Comparison of ENCODE assay signal across 34 cellular contexts in genomic region chr1:111998332-111998731, GRCh38. TPM values are rescaled to one million over a fixed set of nuclear protein-coding genes. Genes with fewer than 3 reads are reported as not detected.
"Had no signal": no experiment of that assay in that cellular context is flagged by ENCODE, and none has a peak within 500 bp of the region (broad histone marks: within the 10 kb centered on the region; RNA-seq: fewer than 3 reads in every experiment).

No MANE protein-coding gene starts in this region.

- H3K4me1 ChIP-seq: adrenal gland, body of pancreas, heart left ventricle had no signal

- H3K4me3 Mint-ChIP-seq: activated B cell treated with CpG ODN at 0.5 μM for 24 hours; activated CD8-positive, alpha-beta T cell treated with anti-CD3 and anti-CD28 coated beads for 36 hours; activated naive CD4-positive, alpha-beta T cell treated with anti-CD3 and anti-CD28 coated beads for 36 hours; activated naive CD4-positive, alpha-beta T cell treated with anti-CD3 and anti-CD28 coated beads, Interleukin-2, amount 50 U/mL, for 24 hours; activated naive CD8-positive, alpha-beta T cell treated with anti-CD3 and anti-CD28 coated beads for 36 hours; activated naive CD8-positive, alpha-beta T cell treated with anti-CD3 and anti-CD28 coated beads, Interleukin-2, amount 50 U/mL, for 24 hours; activated T-helper 1 cell treated with anti-CD3 and anti-CD28 coated beads, Interleukin-12 subunit alpha, Interleukin-12 subunit beta, Interleukin-2, Interleukin-4 antibody, amounts not matched to agents 30 ng/mL and 10 ng/mL and 1 ng/mL, durations not matched to agents 14 hours and 24 hours and 36 hours; T-helper 2 cell treated with Interferon-gamma antibody and Interleukin-4, amounts not matched to agents 5 μg/mL and 100 μg/mL, for 36 hours had no signal

- H3K36me3 ChIP-seq: adrenal gland, heart left ventricle, WERI-Rb-1 had no signal

- H3K27ac ChIP-seq: adrenal gland, body of pancreas, epithelial cell of prostate, heart left ventricle, WERI-Rb-1 had no signal

- H3K9me3 Mint-ChIP-seq: activated B cell treated with CpG ODN at 0.5 μM for 24 hours; activated CD8-positive, alpha-beta T cell treated with anti-CD3 and anti-CD28 coated beads for 36 hours; activated naive CD4-positive, alpha-beta T cell treated with anti-CD3 and anti-CD28 coated beads for 36 hours; activated naive CD4-positive, alpha-beta T cell treated with anti-CD3 and anti-CD28 coated beads, Interleukin-2, amount 50 U/mL, for 24 hours; activated naive CD8-positive, alpha-beta T cell treated with anti-CD3 and anti-CD28 coated beads for 36 hours; activated naive CD8-positive, alpha-beta T cell treated with anti-CD3 and anti-CD28 coated beads, Interleukin-2, amount 50 U/mL, for 24 hours; activated T-helper 1 cell treated with anti-CD3 and anti-CD28 coated beads, Interleukin-12 subunit alpha, Interleukin-12 subunit beta, Interleukin-2, Interleukin-4 antibody, amounts not matched to agents 30 ng/mL and 10 ng/mL and 1 ng/mL, durations not matched to agents 14 hours and 24 hours and 36 hours; activated T-helper 2 cell treated with anti-CD3 and anti-CD28 coated beads, Interferon-gamma antibody, Interleukin-2, Interleukin-4, amounts not matched to agents 10 μg/mL and 5 μg/mL and 100 μg/mL, durations not matched to agents 14 hours and 24 hours and 36 hours; T-helper 2 cell treated with Interferon-gamma antibody and Interleukin-4, amounts not matched to agents 5 μg/mL and 100 μg/mL, for 36 hours had no signal

- H3K4me1 Mint-ChIP-seq: activated B cell treated with CpG ODN at 0.5 μM for 24 hours; activated naive CD4-positive, alpha-beta T cell treated with anti-CD3 and anti-CD28 coated beads, Interleukin-2, amount 50 U/mL, for 24 hours; activated naive CD8-positive, alpha-beta T cell treated with anti-CD3 and anti-CD28 coated beads for 36 hours; activated naive CD8-positive, alpha-beta T cell treated with anti-CD3 and anti-CD28 coated beads, Interleukin-2, amount 50 U/mL, for 24 hours had no signal

- H3K27me3 ChIP-seq: adrenal gland, body of pancreas had no signal

- H3K9me3 ChIP-seq: adrenal gland, body of pancreas, heart left ventricle had no signal

- FAIRE-seq: colon, endometrium, endothelial cell of umbilical vein, frontal cortex had no signal

- ATAC-seq: activated CD4-positive, CD25-positive, alpha-beta regulatory T cell treated with anti-CD3 and anti-CD28 coated beads, Interleukin-2, amount 50 U/mL, for 24 hours; activated CD8-positive, alpha-beta T cell treated with anti-CD3 and anti-CD28 coated beads for 36 hours; activated naive CD8-positive, alpha-beta T cell treated with anti-CD3 and anti-CD28 coated beads, Interleukin-2, amount 50 U/mL, for 24 hours; body of pancreas; heart left ventricle had no signal

- H3K36me3 Mint-ChIP-seq: activated naive CD4-positive, alpha-beta T cell treated with anti-CD3 and anti-CD28 coated beads, Interleukin-2, amount 50 U/mL, for 24 hours; activated naive CD8-positive, alpha-beta T cell treated with anti-CD3 and anti-CD28 coated beads for 36 hours had no signal

- H3K4me3 ChIP-seq: adrenal gland, body of pancreas, heart left ventricle had no signal

- H3K27ac Mint-ChIP-seq: activated B cell treated with CpG ODN at 0.5 μM for 24 hours; activated CD8-positive, alpha-beta T cell treated with anti-CD3 and anti-CD28 coated beads for 36 hours; activated naive CD4-positive, alpha-beta T cell treated with anti-CD3 and anti-CD28 coated beads for 36 hours; activated naive CD4-positive, alpha-beta T cell treated with anti-CD3 and anti-CD28 coated beads, Interleukin-2, amount 50 U/mL, for 24 hours; activated naive CD8-positive, alpha-beta T cell treated with anti-CD3 and anti-CD28 coated beads for 36 hours; activated naive CD8-positive, alpha-beta T cell treated with anti-CD3 and anti-CD28 coated beads, Interleukin-2, amount 50 U/mL, for 24 hours; activated T-helper 1 cell treated with anti-CD3 and anti-CD28 coated beads, Interleukin-12 subunit alpha, Interleukin-12 subunit beta, Interleukin-2, Interleukin-4 antibody, amounts not matched to agents 30 ng/mL and 10 ng/mL and 1 ng/mL, durations not matched to agents 14 hours and 24 hours and 36 hours; activated T-helper 2 cell treated with anti-CD3 and anti-CD28 coated beads, Interferon-gamma antibody, Interleukin-2, Interleukin-4, amounts not matched to agents 10 μg/mL and 5 μg/mL and 100 μg/mL, durations not matched to agents 14 hours and 24 hours and 36 hours; T-helper 2 cell treated with Interferon-gamma antibody and Interleukin-4, amounts not matched to agents 5 μg/mL and 100 μg/mL, for 36 hours had no signal

- DNase-seq: activated B cell treated with CpG ODN at 0.5 μM for 24 hours; activated CD4-positive, alpha-beta T cell treated with anti-CD3 and anti-CD28 coated beads for 48 hours; activated CD4-positive, alpha-beta T cell treated with anti-CD3 and anti-CD28 coated beads, Interleukin-2, amount 50 U/mL, for 1 hour; activated CD4-positive, alpha-beta T cell treated with anti-CD3 and anti-CD28 coated beads, Interleukin-2, amount 50 U/mL, for 48 hours; activated CD8-positive, alpha-beta memory T cell treated with anti-CD3 and anti-CD28 coated beads for 24 hours; activated CD8-positive, alpha-beta T cell treated with anti-CD3 and anti-CD28 coated beads for 36 hours; activated effector memory CD4-positive, alpha-beta T cell treated with anti-CD3 and anti-CD28 coated beads, Interleukin-2, amount 50 U/mL, for 16 hours; activated naive CD4-positive, alpha-beta T cell treated with anti-CD3 and anti-CD28 coated beads for 36 hours; activated naive CD8-positive, alpha-beta T cell treated with anti-CD3 and anti-CD28 coated beads for 36 hours; activated naive CD8-positive, alpha-beta T cell treated with anti-CD3 and anti-CD28 coated beads, Interleukin-2, amount 50 U/mL, for 24 hours; activated T-cell treated with anti-CD3 and anti-CD28 coated beads, Interleukin-2, amount 50 U/mL, for 1 hour; activated T-cell treated with anti-CD3 and anti-CD28 coated beads, Interleukin-2, amount 50 U/mL, for 48 hours; adrenal gland; amygdala; aorta; body of pancreas; caudate nucleus; effector CD8-positive, alpha-beta T cell; foreskin fibroblast; glutamatergic neuron; heart left ventricle; hypothalamus; T1000; WERI-Rb-1 had no signal

RNA-seq across cellular contexts. Expression of gene KCND3, which starts 8.9 kb away (rescaled TPM):
- total RNA-seq: activated CD8-positive, alpha-beta T cell treated with anti-CD3 and anti-CD28 coated beads for 36 hours; activated naive CD4-positive, alpha-beta T cell treated with anti-CD3 and anti-CD28 coated beads for 36 hours; activated naive CD8-positive, alpha-beta T cell treated with anti-CD3 and anti-CD28 coated beads for 36 hours; activated T-helper 1 cell treated with anti-CD3 and anti-CD28 coated beads, Interleukin-12 subunit alpha, Interleukin-12 subunit beta, Interleukin-2, Interleukin-4 antibody, amounts not matched to agents 30 ng/mL and 10 ng/mL and 1 ng/mL, durations not matched to agents 14 hours and 24 hours and 36 hours; activated T-helper 2 cell treated with anti-CD3 and anti-CD28 coated beads, Interferon-gamma antibody, Interleukin-2, Interleukin-4, amounts not matched to agents 10 μg/mL and 5 μg/mL and 100 μg/mL, durations not matched to agents 14 hours and 24 hours and 36 hours; endothelial cell of umbilical vein had no signal
